1 cellular context compared by ENCODE assay signal in the genomic region with DNA sequence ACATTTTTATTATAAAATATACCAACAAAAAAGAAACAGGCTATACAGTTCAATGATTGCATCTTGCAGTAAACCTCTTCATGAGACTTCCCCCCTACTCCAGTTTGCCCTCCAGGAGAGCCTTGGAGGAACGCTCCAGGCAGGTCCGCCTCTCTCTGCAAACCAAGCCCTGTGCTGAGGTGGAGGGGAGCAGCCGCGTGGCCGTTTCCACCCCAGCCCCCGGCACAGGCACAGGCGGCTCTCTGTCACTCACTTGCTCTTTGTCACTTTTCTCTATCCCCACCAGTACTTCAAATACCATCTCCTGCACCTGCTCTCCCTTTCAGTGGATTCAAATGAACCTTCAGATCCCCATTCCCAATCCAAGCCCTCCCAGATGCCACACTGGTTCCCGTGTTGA.
TF ChIP-seq lines count a peak whose summit lies in the region.

No MANE protein-coding gene starts in this region.

TF ChIP-seq in GM23338, 12 proteins besides CTCF, POLR2A, EP300 and RAD21 (continued from another document):
- TF ChIP-seq, protein P1, sequence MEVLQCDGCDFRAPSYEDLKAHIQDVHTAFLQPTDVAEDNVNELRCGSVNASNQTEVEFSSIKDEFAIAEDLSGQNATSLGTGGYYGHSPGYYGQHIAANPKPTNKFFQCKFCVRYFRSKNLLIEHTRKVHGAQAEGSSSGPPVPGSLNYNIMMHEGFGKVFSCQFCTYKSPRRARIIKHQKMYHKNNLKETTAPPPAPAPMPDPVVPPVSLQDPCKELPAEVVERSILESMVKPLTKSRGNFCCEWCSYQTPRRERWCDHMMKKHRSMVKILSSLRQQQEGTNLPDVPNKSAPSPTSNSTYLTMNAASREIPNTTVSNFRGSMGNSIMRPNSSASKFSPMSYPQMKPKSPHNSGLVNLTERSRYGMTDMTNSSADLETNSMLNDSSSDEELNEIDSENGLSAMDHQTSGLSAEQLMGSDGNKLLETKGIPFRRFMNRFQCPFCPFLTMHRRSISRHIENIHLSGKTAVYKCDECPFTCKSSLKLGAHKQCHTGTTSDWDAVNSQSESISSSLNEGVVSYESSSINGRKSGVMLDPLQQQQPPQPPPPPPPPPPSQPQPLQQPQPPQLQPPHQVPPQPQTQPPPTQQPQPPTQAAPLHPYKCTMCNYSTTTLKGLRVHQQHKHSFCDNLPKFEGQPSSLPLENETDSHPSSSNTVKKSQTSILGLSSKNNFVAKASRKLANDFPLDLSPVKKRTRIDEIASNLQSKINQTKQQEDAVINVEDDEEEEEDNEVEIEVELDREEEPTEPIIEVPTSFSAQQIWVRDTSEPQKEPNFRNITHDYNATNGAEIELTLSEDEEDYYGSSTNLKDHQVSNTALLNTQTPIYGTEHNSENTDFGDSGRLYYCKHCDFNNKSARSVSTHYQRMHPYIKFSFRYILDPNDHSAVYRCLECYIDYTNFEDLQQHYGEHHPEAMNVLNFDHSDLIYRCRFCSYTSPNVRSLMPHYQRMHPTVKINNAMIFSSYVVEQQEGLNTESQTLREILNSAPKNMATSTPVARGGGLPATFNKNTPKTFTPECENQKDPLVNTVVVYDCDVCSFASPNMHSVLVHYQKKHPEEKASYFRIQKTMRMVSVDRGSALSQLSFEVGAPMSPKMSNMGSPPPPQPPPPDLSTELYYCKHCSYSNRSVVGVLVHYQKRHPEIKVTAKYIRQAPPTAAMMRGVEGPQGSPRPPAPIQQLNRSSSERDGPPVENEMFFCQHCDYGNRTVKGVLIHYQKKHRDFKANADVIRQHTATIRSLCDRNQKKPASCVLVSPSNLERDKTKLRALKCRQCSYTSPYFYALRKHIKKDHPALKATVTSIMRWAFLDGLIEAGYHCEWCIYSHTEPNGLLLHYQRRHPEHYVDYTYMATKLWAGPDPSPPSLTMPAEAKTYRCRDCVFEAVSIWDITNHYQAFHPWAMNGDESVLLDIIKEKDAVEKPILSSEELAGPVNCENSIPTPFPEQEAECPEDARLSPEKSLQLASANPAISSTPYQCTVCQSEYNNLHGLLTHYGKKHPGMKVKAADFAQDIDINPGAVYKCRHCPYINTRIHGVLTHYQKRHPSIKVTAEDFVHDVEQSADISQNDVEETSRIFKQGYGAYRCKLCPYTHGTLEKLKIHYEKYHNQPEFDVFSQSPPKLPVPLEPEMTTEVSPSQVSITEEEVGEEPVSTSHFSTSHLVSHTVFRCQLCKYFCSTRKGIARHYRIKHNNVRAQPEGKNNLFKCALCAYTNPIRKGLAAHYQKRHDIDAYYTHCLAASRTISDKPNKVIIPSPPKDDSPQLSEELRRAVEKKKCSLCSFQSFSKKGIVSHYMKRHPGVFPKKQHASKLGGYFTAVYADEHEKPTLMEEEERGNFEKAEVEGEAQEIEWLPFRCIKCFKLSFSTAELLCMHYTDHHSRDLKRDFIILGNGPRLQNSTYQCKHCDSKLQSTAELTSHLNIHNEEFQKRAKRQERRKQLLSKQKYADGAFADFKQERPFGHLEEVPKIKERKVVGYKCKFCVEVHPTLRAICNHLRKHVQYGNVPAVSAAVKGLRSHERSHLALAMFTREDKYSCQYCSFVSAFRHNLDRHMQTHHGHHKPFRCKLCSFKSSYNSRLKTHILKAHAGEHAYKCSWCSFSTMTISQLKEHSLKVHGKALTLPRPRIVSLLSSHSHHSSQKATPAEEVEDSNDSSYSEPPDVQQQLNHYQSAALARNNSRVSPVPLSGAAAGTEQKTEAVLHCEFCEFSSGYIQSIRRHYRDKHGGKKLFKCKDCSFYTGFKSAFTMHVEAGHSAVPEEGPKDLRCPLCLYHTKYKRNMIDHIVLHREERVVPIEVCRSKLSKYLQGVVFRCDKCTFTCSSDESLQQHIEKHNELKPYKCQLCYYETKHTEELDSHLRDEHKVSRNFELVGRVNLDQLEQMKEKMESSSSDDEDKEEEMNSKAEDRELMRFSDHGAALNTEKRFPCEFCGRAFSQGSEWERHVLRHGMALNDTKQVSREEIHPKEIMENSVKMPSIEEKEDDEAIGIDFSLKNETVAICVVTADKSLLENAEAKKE (CRISPR knock-in tag; IDR thresholded peaks at IDR 0.05), result no peak
- TF ChIP-seq JUNB (IDR thresholded peaks at IDR 0.05; ENCODE audit: unreplicated experiment), result no peak
- no peak for TF ChIP-seq EZH2phosphoT487 (IDR thresholded peaks at IDR 0.05; ENCODE audit: unreplicated experiment)
- TF ChIP-seq, protein P2, sequence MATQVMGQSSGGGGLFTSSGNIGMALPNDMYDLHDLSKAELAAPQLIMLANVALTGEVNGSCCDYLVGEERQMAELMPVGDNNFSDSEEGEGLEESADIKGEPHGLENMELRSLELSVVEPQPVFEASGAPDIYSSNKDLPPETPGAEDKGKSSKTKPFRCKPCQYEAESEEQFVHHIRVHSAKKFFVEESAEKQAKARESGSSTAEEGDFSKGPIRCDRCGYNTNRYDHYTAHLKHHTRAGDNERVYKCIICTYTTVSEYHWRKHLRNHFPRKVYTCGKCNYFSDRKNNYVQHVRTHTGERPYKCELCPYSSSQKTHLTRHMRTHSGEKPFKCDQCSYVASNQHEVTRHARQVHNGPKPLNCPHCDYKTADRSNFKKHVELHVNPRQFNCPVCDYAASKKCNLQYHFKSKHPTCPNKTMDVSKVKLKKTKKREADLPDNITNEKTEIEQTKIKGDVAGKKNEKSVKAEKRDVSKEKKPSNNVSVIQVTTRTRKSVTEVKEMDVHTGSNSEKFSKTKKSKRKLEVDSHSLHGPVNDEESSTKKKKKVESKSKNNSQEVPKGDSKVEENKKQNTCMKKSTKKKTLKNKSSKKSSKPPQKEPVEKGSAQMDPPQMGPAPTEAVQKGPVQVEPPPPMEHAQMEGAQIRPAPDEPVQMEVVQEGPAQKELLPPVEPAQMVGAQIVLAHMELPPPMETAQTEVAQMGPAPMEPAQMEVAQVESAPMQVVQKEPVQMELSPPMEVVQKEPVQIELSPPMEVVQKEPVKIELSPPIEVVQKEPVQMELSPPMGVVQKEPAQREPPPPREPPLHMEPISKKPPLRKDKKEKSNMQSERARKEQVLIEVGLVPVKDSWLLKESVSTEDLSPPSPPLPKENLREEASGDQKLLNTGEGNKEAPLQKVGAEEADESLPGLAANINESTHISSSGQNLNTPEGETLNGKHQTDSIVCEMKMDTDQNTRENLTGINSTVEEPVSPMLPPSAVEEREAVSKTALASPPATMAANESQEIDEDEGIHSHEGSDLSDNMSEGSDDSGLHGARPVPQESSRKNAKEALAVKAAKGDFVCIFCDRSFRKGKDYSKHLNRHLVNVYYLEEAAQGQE (IDR thresholded peaks at IDR 0.05; ENCODE audit: unreplicated experiment), result no peak
- TF ChIP-seq ZNF114 (CRISPR knock-in tag; IDR thresholded peaks at IDR 0.05), result no peak
- TF ChIP-seq CREB1 (CRISPR knock-in tag; IDR thresholded peaks at IDR 0.05; ENCODE audit: low read depth), result no peak
- TF ChIP-seq STAT1 (IDR thresholded peaks at IDR 0.05; ENCODE audit: unreplicated experiment), result no peak
- TF ChIP-seq POLR2AphosphoS5 (IDR thresholded peaks at IDR 0.05; ENCODE audit: low read depth), result no peak
